In the genomic region with DNA sequence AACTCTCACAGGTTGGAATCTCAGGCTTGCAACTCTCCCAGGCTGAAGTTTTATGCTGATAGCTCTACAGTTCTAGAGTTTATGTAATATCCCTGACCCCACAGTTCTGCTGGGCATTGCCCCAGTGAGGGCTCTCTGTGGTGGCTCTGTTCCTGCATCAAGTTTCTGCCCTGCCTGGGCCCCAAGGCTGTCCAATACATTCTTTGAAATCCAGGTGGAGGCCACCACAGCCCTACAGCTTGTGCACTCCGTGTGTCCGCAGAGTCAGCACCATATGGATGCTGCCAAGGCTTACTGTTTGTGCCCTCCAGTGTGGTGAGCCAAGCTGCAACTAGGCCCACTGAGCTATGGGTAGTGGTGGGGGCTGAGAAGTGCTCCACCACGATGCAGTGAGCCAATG, we compare ENCODE assay signal across 25 cellular contexts.
A peak's percentile ranks its signal among the peaks of the same experiment; 100 is the strongest.
DNase-seq lines count a peak whose midpoint lies in the region; ATAC-seq, FAIRE-seq and TF ChIP-seq lines count a peak whose summit lies in the region.
"Had no signal": no experiment of that assay in that cellular context is flagged by ENCODE, and none has a peak within 500 bp of the region (broad histone marks: within the 10 kb centered on the region; RNA-seq: fewer than 3 reads in every experiment).

No MANE protein-coding gene starts in this region.

- no peak overlapping the region for H3K4me3 ChIP-seq in bronchial epithelial cell (ENCODE audit: low read depth, low read length)
- H3K4me3 ChIP-seq: BLaER1 had no signal

- TF ChIP-seq CTCF in bronchial epithelial cell (IDR thresholded peaks at IDR 0.05; ENCODE audit: insufficient read depth, low read length, severe bottlenecking), result no peak

- H3K9me3 Mint-ChIP-seq in stimulated activated memory B cell treated with anti-CD40 and anti-IgM and Interleukin-4, amounts not matched to agents 10 μg/mL and 1 μg/mL and 100 μg/mL, for 72 hours, result peaks cover 3% of the 10 kb centered on the region

- H3K27ac Mint-ChIP-seq in stimulated activated memory B cell treated with anti-CD40 and anti-IgM and Interleukin-4, amounts not matched to agents 10 μg/mL and 1 μg/mL and 100 μg/mL, for 72 hours, result no peak overlapping the region
- H3K27ac Mint-ChIP-seq: CD14-positive monocyte; CD4-positive, alpha-beta memory T cell; CD4-positive, CD25-positive, alpha-beta regulatory T cell; CD8-positive, alpha-beta memory T cell had no signal

- no peak overlapping the region for H3K4me3 Mint-ChIP-seq in stimulated activated memory B cell treated with anti-CD40 and anti-IgM and Interleukin-4, amounts not matched to agents 10 μg/mL and 1 μg/mL and 100 μg/mL, for 72 hours
- H3K4me3 Mint-ChIP-seq: CD14-positive monocyte; CD4-positive, alpha-beta memory T cell; CD4-positive, CD25-positive, alpha-beta regulatory T cell; CD8-positive, alpha-beta memory T cell had no signal

- no peaks in the 10 kb centered on the region for H3K27me3 ChIP-seq in bronchial epithelial cell (ENCODE audit: control insufficient read depth, insufficient read depth, low read length)
- H3K27me3 ChIP-seq: BE2C, BLaER1 had no signal

- no peaks in the 10 kb centered on the region for H3K36me3 ChIP-seq in bronchial epithelial cell (ENCODE audit: control insufficient read depth, insufficient read depth, low read length)
- H3K36me3 ChIP-seq: BE2C, BLaER1 had no signal

- no peaks in the 10 kb centered on the region for H3K4me1 Mint-ChIP-seq in stimulated activated memory B cell treated with anti-CD40 and anti-IgM and Interleukin-4, amounts not matched to agents 10 μg/mL and 1 μg/mL and 100 μg/mL, for 72 hours
- H3K4me1 Mint-ChIP-seq: CD14-positive monocyte; CD4-positive, alpha-beta memory T cell; CD4-positive, CD25-positive, alpha-beta regulatory T cell; CD8-positive, alpha-beta memory T cell had no signal

- FAIRE-seq in bronchial epithelial cell (lab: Jason Lieb, UNC) (peak; percentile 43), urothelium cell line (lab: Jason Lieb, UNC) (peak; percentile 20)
- FAIRE-seq: A204.1, GM12891, GM19239 had no signal

- H3K36me3 Mint-ChIP-seq in stimulated activated memory B cell treated with anti-CD40 and anti-IgM and Interleukin-4, amounts not matched to agents 10 μg/mL and 1 μg/mL and 100 μg/mL, for 72 hours, result no peaks in the 10 kb centered on the region
- H3K36me3 Mint-ChIP-seq: CD14-positive monocyte; CD4-positive, alpha-beta memory T cell; CD4-positive, CD25-positive, alpha-beta regulatory T cell; CD8-positive, alpha-beta memory T cell had no signal

- H3K27me3 Mint-ChIP-seq in stimulated activated memory B cell treated with anti-CD40 and anti-IgM and Interleukin-4, amounts not matched to agents 10 μg/mL and 1 μg/mL and 100 μg/mL, for 72 hours, result no peaks in the 10 kb centered on the region
- H3K27me3 Mint-ChIP-seq: CD4-positive, alpha-beta memory T cell; CD4-positive, CD25-positive, alpha-beta regulatory T cell; CD8-positive, alpha-beta memory T cell had no signal

- DNase-seq in bronchial epithelial cell (ENCODE audit: low read depth) (no peak), urothelium cell line (ENCODE audit: low spot score) (no peak)
- DNase-seq: 8988T; ACHN; BE2C; C1 segment of cervical spinal cord; CD4-positive, alpha-beta memory T cell; CD4-positive, CD25-positive, alpha-beta regulatory T cell; CD8-positive, alpha-beta memory T cell; COR-L47; DMS 273 treated with DMSO at 0.1 percent for 48 hours; DMS153; DMS53; DMS79; DND-41; EL; GF-D8 had no signal

- peak; percentile 51 for ATAC-seq in stimulated activated memory B cell treated with anti-CD40 and anti-IgM and Interleukin-4, amounts not matched to agents 10 μg/mL and 1 μg/mL and 100 μg/mL, for 72 hours
- no peak for ATAC-seq in HG02852 (IDR thresholded peaks at IDR 0.05; ENCODE audit: unreplicated experiment)
- ATAC-seq in GM21723 (IDR thresholded peaks at IDR 0.05; ENCODE audit: unreplicated experiment), result no peak
